8 cellular contexts compared by ENCODE assay signal in genomic region chr7:116524609-116525297, GRCh38. TPM values are rescaled to one million over a fixed set of nuclear protein-coding genes. Genes with fewer than 3 reads are reported as not detected.
DNase-seq lines count a peak whose midpoint lies in the region; ATAC-seq and TF ChIP-seq lines count a peak whose summit lies in the region.

Gene CAV1 (plus strand): TSS chr7:116525036. CDS start chr7:116525063, 27 bp downstream.

- peak within 1 kb of the TSS; percentile 94 for H3K4me2 ChIP-seq in IMR-90 (ENCODE audit: low read depth, low read length)

- H2BK15ac ChIP-seq in IMR-90 (ENCODE audit: low read depth, low read length), result peak within 1 kb of the TSS; percentile 91

- peak within 1 kb of the TSS; percentile 95 for H2BK20ac ChIP-seq in IMR-90 (ENCODE audit: low read depth, low read length)

- in situ Hi-C loops in IMR-90 (cut with MboI; ENCODE audit: low sequenced_read_pairs), result loop anchor here (5.0 to 10.0 kb wide), 2 partner anchors 262 to 350 kb away; no protein-coding TSS in a partner anchor

- H2BK120ac ChIP-seq in IMR-90 (ENCODE audit: low read depth, low read length), result peak within 1 kb of the TSS; percentile 95

- peaks cover 0 to 23% of the 10 kb centered on the region in 2 experiments; a peak in 2 of 4 replicates for H3K79me1 ChIP-seq in IMR-90 (ENCODE audit: low read depth in 1 of 2, low read length in 2 of 2)

- peak within 1 kb of the TSS; percentile 97 for H3K4ac ChIP-seq in IMR-90 (ENCODE audit: low read depth, low read length)

- BruUV-seq in IMR-90 (replicated peaks; lab: Mats Ljungman, UMichigan), result no TSS peak

- H3K4me3 ChIP-seq in GM12864 (ENCODE audit: low read depth, low read length) (peak within 1 kb of the TSS; percentile 71), IMR-90 (ENCODE audit: insufficient read depth, low read depth, low read length) (peak within 1 kb of the TSS; percentile 72), lower leg skin (ENCODE audit: low read depth, poor library complexity, severe bottlenecking) (peak within 1 kb of the TSS; percentile 96)
- peak within 1 kb of the TSS; percentile 65 for H3K4me3 ChIP-seq in effector memory CD4-positive, alpha-beta T cell (ENCODE audit: insufficient read depth, low read depth, low read length, poor library complexity, severe bottlenecking)

- H3K56ac ChIP-seq in IMR-90 (ENCODE audit: extremely low read depth, insufficient read depth, low read length), result peak within 1 kb of the TSS; percentile 97

- POLR2A ChIA-PET in IMR-90 (lab: Charles Lee; ENCODE audit: unreplicated experiment), result interaction anchor here (0.7 kb wide), 1 partner anchor 25 kb away, joined by 3 read pairs; no protein-coding TSS in a partner anchor

- CTCF ChIA-PET in IMR-90 (lab: Yijun Ruan, JAX), result interaction anchor here (0.7 kb wide), 1 partner anchor 875 kb away, joined by 4 read pairs; no protein-coding TSS in a partner anchor

- H2AK5ac ChIP-seq in IMR-90 (ENCODE audit: low read depth, low read length), result peak within 1 kb of the TSS; percentile 96

- H3K9me3 ChIP-seq in IMR-90 (ENCODE audit: control insufficient read depth, insufficient read depth, low read length), result no peaks in the 10 kb centered on the region
- H3K9me3 ChIP-seq in effector memory CD4-positive, alpha-beta T cell (ENCODE audit: control insufficient read depth, low read length), result no peaks in the 10 kb centered on the region

- DNase-seq in GM12864 (ENCODE audit: low read depth), result no peak
- peak; percentile 92 for DNase-seq in IMR-90
- peak; percentile 30 for DNase-seq in activated CD4-positive, alpha-beta T cell treated with anti-CD3 and anti-CD28 coated beads, Interleukin-2, amount 50 U/mL, for 1 hour
- no peak for DNase-seq in effector memory CD4-positive, alpha-beta T cell
- peak; percentile 89 to 97 for DNase-seq in lower leg skin (ENCODE audit: low spot score in 2 of 2)
- peak; percentile 19 for DNase-seq in stimulated activated CD8-positive, alpha-beta memory T cell treated with anti-CD3 and anti-CD28 coated beads, Interleukin-12 subunit alpha, Interleukin-12 subunit beta, amount 100 ng/mL, for 4 hours (ENCODE audit: low read depth)
- DNase-seq in middle frontal gyrus (ENCODE audit: extremely low spot score, low spot score), result no peak

- peak within 1 kb of the TSS; percentile 71 to 95 for H4K8ac ChIP-seq in IMR-90 (ENCODE audit: low read depth in 2 of 2, low read length in 2 of 2)

- peak within 1 kb of the TSS; percentile 98 for H4K91ac ChIP-seq in IMR-90 (ENCODE audit: insufficient read depth, low read depth, low read length)

- dilution Hi-C loops in IMR-90 (cut with HindIII; ENCODE audit: low sequenced_read_pairs, unreplicated experiment), result loop anchor here (25.0 kb wide), 1 partner anchor 262 kb away; no protein-coding TSS in a partner anchor

- H3K36me3 ChIP-seq in IMR-90 (ENCODE audit: control insufficient read depth, insufficient read depth, low read length), result peaks cover 10% of the 10 kb centered on the region
- no peaks in the 10 kb centered on the region for H3K36me3 ChIP-seq in effector memory CD4-positive, alpha-beta T cell (ENCODE audit: control insufficient read depth, insufficient read depth, low read length)

- peak within 1 kb of the TSS; percentile 89 for H4K5ac ChIP-seq in IMR-90 (ENCODE audit: low read depth, low read length)

- TF ChIP-seq CTCF in GM12864 (IDR thresholded peaks at IDR 0.05; ENCODE audit: low read depth, low read length, missing control alignments) (no peak), IMR-90 (conservative IDR thresholded peaks at IDR 0.05; ENCODE audit: low read depth, low read length) (peak; percentile 39), lower leg skin (IDR thresholded peaks at IDR 0.05) (no peak)

- H3K23ac ChIP-seq in IMR-90 (ENCODE audit: low read depth, low read length), result peak within 1 kb of the TSS; percentile 99

- TF ChIP-seq RAD21 in IMR-90 (IDR thresholded peaks at IDR 0.05; ENCODE audit: low read length), result peak; percentile 51

- peaks cover 7% of the 10 kb centered on the region; the same call in 1 of the 2 replicates for H3K9me1 ChIP-seq in IMR-90 (ENCODE audit: insufficient read depth, low read length)

- TF ChIP-seq POLR2A in IMR-90 (IDR thresholded peaks at IDR 0.05; ENCODE audit: low read depth, low read length) (peak; percentile 68; the same call in 1 of the 2 replicates), lower leg skin (IDR thresholded peaks at IDR 0.05) (no peak)

- 0% methylated on average over 9 of the region's 42 CpGs; no CpG with 5 or more reads in 1 of the 2 experiments for WGBS in IMR-90 (ENCODE audit: extremely low coverage in 2 of 2, insufficient read length in 1 of 2), 2 experiments
- 0% methylated on average over 41 to 42 of the region's 42 CpGs for WGBS in lower leg skin, 2 donors

- H3K27me3 ChIP-seq in IMR-90 (ENCODE audit: control insufficient read depth, insufficient read depth, low read length), result no peaks in the 10 kb centered on the region
- peaks cover 26% of the 10 kb centered on the region for H3K27me3 ChIP-seq in effector memory CD4-positive, alpha-beta T cell (replicated peaks; ENCODE audit: control insufficient read depth, insufficient read depth, low read length, poor library complexity, severe bottlenecking)

- peak within 1 kb of the TSS; percentile 86 for H2AFZ ChIP-seq in IMR-90 (replicated peaks; ENCODE audit: low read length, poor library complexity)

- H3K9ac ChIP-seq in IMR-90 (ENCODE audit: low read depth, low read length), result peak within 1 kb of the TSS; percentile 98

- H4K20me1 ChIP-seq in IMR-90 (ENCODE audit: insufficient read depth, low read length), result no peaks in the 10 kb centered on the region; the same call in none of the 2 replicates

- ATAC-seq in IMR-90 (ENCODE audit: low read depth) (peak; percentile 66), HG03469 (IDR thresholded peaks at IDR 0.05; ENCODE audit: unreplicated experiment) (no peak)

- intact Hi-C loops in IMR-90 (cut with micrococcal nuclease), result loop anchor here (1.0 to 5.0 kb wide), 6 partner anchors 52 to 387 kb away; no protein-coding TSS in a partner anchor
- intact Hi-C loops in lower leg skin (cut with DNase I; ENCODE audit: low total_unique reads), result loop anchor here (10.0 kb wide), 1 partner anchor 270 kb away; no protein-coding TSS in a partner anchor

- peak within 1 kb of the TSS; percentile 97 for H3K18ac ChIP-seq in IMR-90 (ENCODE audit: low read depth, low read length)

- H3K27ac ChIP-seq in IMR-90 (ENCODE audit: insufficient read depth, low read length), result peak within 1 kb of the TSS; percentile 95
- no peak within 1 kb of the TSS for H3K27ac ChIP-seq in effector memory CD4-positive, alpha-beta T cell (ENCODE audit: insufficient read depth, low read length, poor library complexity, severe bottlenecking)

- H3K14ac ChIP-seq in IMR-90 (replicated peaks; ENCODE audit: low read depth, low read length), result peak within 1 kb of the TSS; percentile 99

- peak within 1 kb of the TSS; percentile 100 for H2AK9ac ChIP-seq in IMR-90 (replicated peaks; ENCODE audit: low read depth, low read length, poor library complexity)

- peak within 1 kb of the TSS; percentile 99 for H2BK5ac ChIP-seq in IMR-90 (ENCODE audit: low read depth, low read length, poor library complexity, severe bottlenecking)

- peaks cover 8% of the 10 kb centered on the region for H3K4me1 ChIP-seq in IMR-90 (ENCODE audit: control insufficient read depth, insufficient read depth, low read length)
- peaks cover 18% of the 10 kb centered on the region for H3K4me1 ChIP-seq in effector memory CD4-positive, alpha-beta T cell (ENCODE audit: control insufficient read depth, insufficient read depth, low read length, poor library complexity, severe bottlenecking)

TF ChIP-seq in IMR-90, 13 proteins besides CTCF, POLR2A, EP300 and RAD21:
- TF ChIP-seq MAFK (IDR thresholded peaks at IDR 0.05; ENCODE audit: low read depth, low read length) (no peak), ELK1 (IDR thresholded peaks at IDR 0.05; ENCODE audit: borderline replicate concordance, low read depth, low read length) (no peak), NFE2L2 (IDR thresholded peaks at IDR 0.05; ENCODE audit: low read depth, low read length) (no peak), CEBPB (IDR thresholded peaks at IDR 0.05; ENCODE audit: low read depth, low read length) (peak; percentile 51), MXI1 (IDR thresholded peaks at IDR 0.05; ENCODE audit: borderline replicate concordance, low read depth, low read length) (no peak), CHD1 (IDR thresholded peaks at IDR 0.05; ENCODE audit: low read depth, low read length) (no peak), RFX5 (IDR thresholded peaks at IDR 0.05; ENCODE audit: low read depth, low read length) (no peak), MAZ (IDR thresholded peaks at IDR 0.05; ENCODE audit: borderline replicate concordance, low read depth, low read length) (peak; percentile 71), RCOR1 (IDR thresholded peaks at IDR 0.05; ENCODE audit: insufficient replicate concordance, low read length) (no peak), FOS (IDR thresholded peaks at IDR 0.05; ENCODE audit: low read depth, low read length) (peak; percentile 36; the same call in 1 of the 2 replicates), SMC3 (IDR thresholded peaks at IDR 0.05; ENCODE audit: low read depth, low read length) (peak; percentile 44), BHLHE40 (IDR thresholded peaks at IDR 0.05; ENCODE audit: low read depth, low read length) (0 out of 2 replicates have a peak, but pooled peaks have one; percentile 10), USF2 (IDR thresholded peaks at IDR 0.05; ENCODE audit: low read depth, low read length) (no peak)

RNA-seq across cellular contexts. Expression of gene CAV1, which starts in this region (rescaled TPM):
- total RNA-seq in IMR-90 (2012; rRNA removed) (1,496 and 1,592 TPM in 2 replicates), lower leg skin (100 to 1,000 TPM in 3 of 4 donors, 10 to 100 TPM in 1; 78.7 to 178 (median 139) TPM)
- 1,549 and 1,808 TPM in 2 replicates for polyA plus RNA-seq in IMR-90 (2012; rRNA removed)
- polyA plus RNA-seq in IMR-90 (2012; cell fraction: cytosol; rRNA removed), result 1,102 and 4,328 TPM in 2 replicates
- 319 and 633 TPM in 2 replicates for polyA plus RNA-seq in IMR-90 (2012; cell fraction: nucleus; rRNA removed; ENCODE audit: low replicate concordance)

Comparison
In these comparisons a context has a peak if more than half of its experiments do, and no peak if none do; other contexts are left out.
1. DNase-seq: peak in IMR-90 (single experiment), activated CD4-positive, alpha-beta T cell treated with anti-CD3 and anti-CD28 coated beads, Interleukin-2, amount 50 U/mL, for 1 hour (single experiment), lower leg skin (2 of 2) and stimulated activated CD8-positive, alpha-beta memory T cell treated with anti-CD3 and anti-CD28 coated beads, Interleukin-12 subunit alpha, Interleukin-12 subunit beta, amount 100 ng/mL, for 4 hours (single experiment); none in GM12864 (single experiment), effector memory CD4-positive, alpha-beta T cell (0 of 3) and middle frontal gyrus (single experiment).
2. Peak in every context shown above with its lines, with median percentiles within 50 percentile points of each other: H3K4me3 ChIP-seq.